28 cellular contexts compared by ENCODE assay signal in the genomic region with DNA sequence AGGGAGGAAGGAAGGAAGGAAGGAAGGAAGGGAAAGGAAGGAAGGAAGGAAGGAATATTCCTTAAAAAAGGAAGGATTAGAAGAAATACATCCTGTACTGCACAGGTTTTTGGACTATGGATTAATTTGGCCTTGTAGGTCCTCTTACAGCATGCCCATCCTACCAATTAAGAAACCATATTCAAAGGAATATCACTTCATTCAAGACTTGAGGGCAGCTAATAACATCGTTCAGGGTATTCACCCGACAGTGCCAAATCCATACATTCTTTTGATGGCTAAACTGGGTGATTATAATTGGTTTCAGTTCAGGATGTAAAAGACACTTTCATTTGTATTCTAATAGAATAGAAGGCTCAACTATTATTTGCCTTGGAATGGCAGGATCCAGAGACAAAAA.
"Had no signal": no experiment of that assay in that cellular context is flagged by ENCODE, and none has a peak within 500 bp of the region (broad histone marks: within the 10 kb centered on the region; RNA-seq: fewer than 3 reads in every experiment).

No MANE protein-coding gene starts in this region.

- ATAC-seq: effector memory CD8-positive, alpha-beta T cell; esophagus mucosa; foreskin keratinocyte; gastrocnemius medialis; gastroesophageal sphincter; heart left ventricle had no signal

- H3K27me3 ChIP-seq: colonic mucosa, dorsolateral prefrontal cortex, esophagus muscularis mucosa, esophagus squamous epithelium, foreskin keratinocyte, gastrocnemius medialis, gastroesophageal sphincter, heart left ventricle had no signal

- H3K27ac ChIP-seq: colonic mucosa, coronary artery, dorsolateral prefrontal cortex, epithelial cell of prostate, esophagus muscularis mucosa, esophagus squamous epithelium, foreskin keratinocyte, gastrocnemius medialis, gastroesophageal sphincter, heart left ventricle had no signal

- FAIRE-seq: colon, endometrium, endothelial cell of umbilical vein, frontal cortex had no signal

- H3K27ac Mint-ChIP-seq: dendritic cell treated with granulocyte-macrophage colony-stimulating factor and Interleukin-4, amounts not matched to agents 40 ng/mL and 50 ng/mL, for 4 days; effector memory CD8-positive, alpha-beta T cell; endodermal cell had no signal

- DNase-seq: colonic mucosa; cortex of kidney; dermis blood vessel endothelial cell; dorsolateral prefrontal cortex; effector CD4-positive, alpha-beta T cell; effector CD8-positive, alpha-beta T cell; effector memory CD4-positive, alpha-beta T cell; effector memory CD8-positive, alpha-beta T cell; endodermal cell; erythroblast; esophagus squamous epithelium; foreskin fibroblast; foreskin keratinocyte; foreskin melanocyte; gastrocnemius medialis; glutamatergic neuron; head of caudate nucleus; heart left ventricle had no signal

- H3K27me3 Mint-ChIP-seq: dendritic cell treated with granulocyte-macrophage colony-stimulating factor and Interleukin-4, amounts not matched to agents 40 ng/mL and 50 ng/mL, for 4 days; effector memory CD8-positive, alpha-beta T cell had no signal

- H3K4me3 Mint-ChIP-seq: dendritic cell treated with granulocyte-macrophage colony-stimulating factor and Interleukin-4, amounts not matched to agents 40 ng/mL and 50 ng/mL, for 4 days; effector memory CD8-positive, alpha-beta T cell; endodermal cell had no signal

- H3K4me1 ChIP-seq: colonic mucosa, foreskin keratinocyte, gastrocnemius medialis, heart left ventricle had no signal

- H3K36me3 ChIP-seq: colonic mucosa, esophagus muscularis mucosa, esophagus squamous epithelium, gastrocnemius medialis, gastroesophageal sphincter, heart left ventricle had no signal

- H3K4me3 ChIP-seq: colonic mucosa, coronary artery, dorsolateral prefrontal cortex, esophagus muscularis mucosa, esophagus squamous epithelium, gastrocnemius medialis, gastroesophageal sphincter, heart left ventricle had no signal

- H3K9me3 ChIP-seq: colonic mucosa, esophagus muscularis mucosa, esophagus squamous epithelium, gastrocnemius medialis, gastroesophageal sphincter, heart left ventricle had no signal
